22 cellular contexts compared by ENCODE assay signal in the genomic region with DNA sequence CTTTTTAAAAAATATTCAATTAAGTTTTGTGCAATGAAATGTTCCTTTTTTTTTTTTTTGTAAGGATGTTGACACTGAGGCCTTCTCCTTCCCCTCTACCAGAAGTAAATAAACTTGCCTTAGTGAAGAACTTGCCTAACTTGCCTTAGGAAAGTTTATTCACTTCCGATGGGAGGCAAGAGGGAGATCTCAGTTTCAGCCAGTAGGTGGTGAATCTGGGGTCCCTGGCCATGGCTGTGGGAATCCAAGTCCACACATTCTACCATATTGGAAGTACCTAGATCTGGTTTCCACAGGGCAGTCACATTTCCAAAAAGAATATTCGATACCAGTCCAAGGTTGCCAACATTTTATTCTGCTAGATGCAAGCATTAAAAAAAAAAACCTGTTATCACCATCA.
DNase-seq lines count a peak whose midpoint lies in the region; ATAC-seq, FAIRE-seq and TF ChIP-seq lines count a peak whose summit lies in the region.
"Had no signal": no experiment of that assay in that cellular context is flagged by ENCODE, and none has a peak within 500 bp of the region (broad histone marks: within the 10 kb centered on the region; RNA-seq: fewer than 3 reads in every experiment).

No MANE protein-coding gene starts in this region.

- H2BK5ac ChIP-seq in H1 (ENCODE audit: low read depth, low read length) (no peak overlapping the region), mesendoderm (ENCODE audit: low read length) (no peak overlapping the region)

- peaks cover 0 to 2% of the 10 kb centered on the region in 2 experiments; a peak in 1 of 4 replicates for H3K9me3 ChIP-seq in H1 (ENCODE audit: insufficient read depth in 2 of 2, low read depth in 1 of 2, low read length in 1 of 2)
- H3K9me3 ChIP-seq: HAP-1 had no signal

- H4K91ac ChIP-seq in H1 (replicated peaks; ENCODE audit: insufficient read length, low read length), result no peak overlapping the region

- no peak for ATAC-seq in GM23338
- ATAC-seq: Right ventricle myocardium inferior had no signal

- H3K36me3 ChIP-seq in GM23338 (ENCODE audit: insufficient read depth), result no peaks in the 10 kb centered on the region
- no peaks in the 10 kb centered on the region for H3K36me3 ChIP-seq in H1 (ENCODE audit: control insufficient read depth in 2 of 4, insufficient read depth in 4 of 4, low read length in 3 of 4)
- H3K36me3 ChIP-seq in mesendoderm (ENCODE audit: control insufficient read depth, insufficient read depth, low read length), result no peaks in the 10 kb centered on the region
- H3K36me3 ChIP-seq: HAP-1 had no signal

- no peaks in the 10 kb centered on the region for H3F3A ChIP-seq in GM23338 (replicated peaks; ENCODE audit: low read depth)

- H3K4ac ChIP-seq in H1 (replicated peaks; ENCODE audit: insufficient read length, low read depth, low read length) (no peak overlapping the region), mesendoderm (ENCODE audit: low read depth, low read length) (no peak overlapping the region)

- H3K4me2 ChIP-seq in GM23338, result no peak overlapping the region
- H3K4me2 ChIP-seq in H1 (ENCODE audit: insufficient read depth in 1 of 2, low read depth in 2 of 2, low read length in 2 of 2), result no peak overlapping the region
- no peak overlapping the region for H3K4me2 ChIP-seq in mesendoderm (ENCODE audit: low read length)

- WGBS in H1 (ENCODE audit: extremely low coverage in 1 of 2, insufficient coverage in 1 of 2, insufficient read length in 1 of 2, insufficient replicate concordance in 2 of 2, low coverage in 1 of 2, low lambda C conversion rate in 2 of 2, missing lambda C conversion rate in 1 of 2), 2 experiments, result 76% methylated on average over 2 of the region's 2 CpGs; no CpG with 5 or more reads in 1 of the 2 experiments
- WGBS in mesendoderm (ENCODE audit: extremely low coverage, insufficient coverage, low lambda C conversion rate), result no CpG with 5 or more reads among the region's 2 CpGs

- 0 out of 3 replicates have a peak, but pooled peaks cover 3% of the 10 kb centered on the region for H3K36me3 Mint-ChIP-seq in GM23338 (ENCODE audit: low read depth)
- H3K36me3 Mint-ChIP-seq: CD8-positive, alpha-beta memory T cell had no signal

- no peak overlapping the region for H2AFZ ChIP-seq in GM23338
- H2AFZ ChIP-seq in H1 (ENCODE audit: low read length), result no peak overlapping the region

- CTCF ChIA-PET in H1 (lab: Charles Lee; ENCODE audit: partially characterized antibody), result interaction anchor here (0.6 to 2.2 kb wide), 5 partner anchors 14 to 56 kb away, joined by 3 to 11 read pairs (median 8); no protein-coding TSS in a partner anchor

- H3K27me3 Mint-ChIP-seq in GM23338 (ENCODE audit: insufficient read depth, low read depth, poor library complexity), result no peaks in the 10 kb centered on the region

- H3K79me1 ChIP-seq in H1 (ENCODE audit: low read depth, low read length), result no peaks in the 10 kb centered on the region
- H3K79me1 ChIP-seq in mesendoderm (ENCODE audit: low read length), result no peaks in the 10 kb centered on the region

- peaks cover 9% of the 10 kb centered on the region; the same call in 1 of the 2 replicates for H3K23me2 ChIP-seq in H1 (ENCODE audit: low read depth, low read length)

- TF ChIP-seq CTCF in GM23338 (conservative IDR thresholded peaks at IDR 0.05; ENCODE audit: low read depth in 2 of 2), result peak; percentile 38 to 51; a peak in 3 of 4 replicates
- TF ChIP-seq CTCF in H1 (IDR thresholded peaks at IDR 0.05; ENCODE audit: control extremely low read depth in 1 of 3, insufficient read depth in 1 of 3, low read depth in 1 of 3, low read length in 3 of 3), result peak; percentile 44 to 51 (median 50)

- peak in 1 of 2 experiments; percentile 28; a peak in 2 of 4 replicates for TF ChIP-seq RAD21 in H1 (IDR thresholded peaks at IDR 0.05 in 1 of 2, conservative IDR thresholded peaks at IDR 0.05 in 1 of 2; ENCODE audit: low read depth in 2 of 2, low read length in 2 of 2)

- H3K18ac ChIP-seq in H1 (ENCODE audit: extremely low read depth, low read length), result no peak overlapping the region
- H3K18ac ChIP-seq in mesendoderm (ENCODE audit: low read length), result no peak overlapping the region

- H3K27me3 ChIP-seq in GM23338 (ENCODE audit: insufficient read depth) (peaks cover 28% of the 10 kb centered on the region), H1 (replicated peaks in 1 of 4; ENCODE audit: control insufficient read depth in 3 of 4, extremely low read depth in 1 of 4, insufficient read depth in 3 of 4, low read length in 3 of 4) (peaks cover 7 to 25% (median 21%) of the 10 kb centered on the region in 4 experiments), mesendoderm (ENCODE audit: insufficient read depth, low read length, poor library complexity) (no peaks in the 10 kb centered on the region)

- H3K56ac ChIP-seq in H1 (replicated peaks; ENCODE audit: insufficient read length, low read depth, low read length), result no peak overlapping the region
- H3K56ac ChIP-seq in mesendoderm (ENCODE audit: low read length), result no peak overlapping the region

- peaks cover 9% of the 10 kb centered on the region for H3K4me1 ChIP-seq in GM23338 (ENCODE audit: insufficient read depth)
- H3K4me1 ChIP-seq in H1 (replicated peaks in 1 of 4; ENCODE audit: control insufficient read depth in 3 of 4, insufficient read depth in 4 of 4, low read length in 3 of 4), result peaks cover 0 to 7% (median 4%) of the 10 kb centered on the region in 4 experiments; a peak in 4 of 7 replicates
- peaks cover 2% of the 10 kb centered on the region for H3K4me1 ChIP-seq in mesendoderm (ENCODE audit: control insufficient read depth, low read depth, low read length)
- H3K4me1 ChIP-seq: HAP-1 had no signal

- H3K4me3 ChIP-seq in GM23338, result no peak overlapping the region
- no peak overlapping the region for H3K4me3 ChIP-seq in H1 (ENCODE audit: extremely low read depth in 1 of 4, insufficient read depth in 2 of 4, low read depth in 3 of 4, low read length in 4 of 4)
- no peak overlapping the region for H3K4me3 ChIP-seq in mesendoderm (ENCODE audit: low read length)
- H3K4me3 ChIP-seq: HAP-1 had no signal

- H3K23ac ChIP-seq in H1 (ENCODE audit: insufficient read length) (no peak overlapping the region), mesendoderm (ENCODE audit: low read length) (no peak overlapping the region)

- no peak overlapping the region for H4K8ac ChIP-seq in H1 (ENCODE audit: extremely low read depth, insufficient read depth, low read length)
- no peak overlapping the region for H4K8ac ChIP-seq in mesendoderm (ENCODE audit: low read depth, low read length)

- peak; percentile 56 for DNase-seq in GM23338 (ENCODE audit: low spot score)
- DNase-seq in NCI-H69 (lab: John Stamatoyannopoulos, UW), result peak; percentile 3
- no peak for DNase-seq in H1 (ENCODE audit: low read depth in 1 of 2, low spot score in 2 of 2)
- peak; percentile 39 for DNase-seq in mesendoderm
- no peak for DNase-seq in A172 (ENCODE audit: low spot score)
- no peak for DNase-seq in OCI-M1 (lab: John Stamatoyannopoulos, UW)
- DNase-seq in activated CD8-positive, alpha-beta memory T cell treated with anti-CD3 and anti-CD28 coated beads, Interleukin-2, amount 50 U/mL, for 4 hours, result no peak
- DNase-seq in NCI-H187 treated with DMSO at 0.1 percent for 48 hours (lab: John Stamatoyannopoulos, UW), result no peak
- DNase-seq: C1 segment of cervical spinal cord; CD8-positive, alpha-beta memory T cell; EL; GF-D8; IMR-90; MV-4-11; NCI-H1105 treated with DMSO at 0.1 percent for 48 hours; NCI-H2081; NCI-H2171; NCI-H345; NCI-H524; NCI-H82 had no signal

- no peak overlapping the region for H2BK20ac ChIP-seq in H1 (ENCODE audit: low read length)

- no peak overlapping the region for H3K27ac Mint-ChIP-seq in GM23338
- H3K27ac Mint-ChIP-seq: CD8-positive, alpha-beta memory T cell had no signal

- H4K20me1 ChIP-seq in GM23338 (replicated peaks; ENCODE audit: insufficient read depth) (no peaks in the 10 kb centered on the region), H1 (replicated peaks in 1 of 2; ENCODE audit: control insufficient read depth in 1 of 2, insufficient read depth in 2 of 2, low read length in 2 of 2) (peaks cover 0 to 3% of the 10 kb centered on the region in 2 experiments)

- H3K79me2 ChIP-seq in GM23338 (replicated peaks; ENCODE audit: insufficient read depth), result no peaks in the 10 kb centered on the region
- H3K79me2 ChIP-seq in H1 (ENCODE audit: control insufficient read depth in 1 of 2, insufficient read depth in 2 of 2, low read length in 2 of 2), result no peaks in the 10 kb centered on the region
- H3K79me2 ChIP-seq in mesendoderm (ENCODE audit: control insufficient read depth, insufficient read depth, low read length), result no peaks in the 10 kb centered on the region

- H2BK15ac ChIP-seq in H1 (ENCODE audit: low read length), result no peak overlapping the region
- H2BK15ac ChIP-seq in mesendoderm (replicated peaks; ENCODE audit: low read depth), result no peak overlapping the region

- TF ChIP-seq POLR2A in H1 (IDR thresholded peaks at IDR 0.05; ENCODE audit: control extremely low read depth in 1 of 2, low read depth in 2 of 2, low read length in 2 of 2), result no peak

- no peak overlapping the region for H4K5ac ChIP-seq in H1 (ENCODE audit: insufficient read length, low read depth, low read length)
- H4K5ac ChIP-seq in mesendoderm (ENCODE audit: low read length), result no peak overlapping the region

- POLR2A ChIA-PET in H1 (lab: Charles Lee; ENCODE audit: partially characterized antibody), result no interaction called here

- peaks cover 8% of the 10 kb centered on the region for H3K9me3 Mint-ChIP-seq in GM23338

- H2BK120ac ChIP-seq in H1 (replicated peaks; ENCODE audit: low read depth, low read length) (no peak overlapping the region), mesendoderm (ENCODE audit: low read depth, low read length) (no peak overlapping the region)

- H3K4me3 Mint-ChIP-seq in GM23338, result no peak overlapping the region
- H3K4me3 Mint-ChIP-seq: CD8-positive, alpha-beta memory T cell had no signal

- H2AK5ac ChIP-seq in H1 (ENCODE audit: low read depth, low read length) (no peak overlapping the region), mesendoderm (ENCODE audit: low read length) (no peak overlapping the region)

- no peak overlapping the region for H3K14ac ChIP-seq in H1 (ENCODE audit: insufficient read length)

- H3K9ac ChIP-seq in H1 (replicated peaks in 1 of 4; ENCODE audit: extremely low read depth in 1 of 4, low read depth in 3 of 4, low read length in 3 of 4), result no peak overlapping the region
- H3K9ac ChIP-seq in mesendoderm (ENCODE audit: low read length), result no peak overlapping the region

- TF ChIP-seq EP300 in H1 (IDR thresholded peaks at IDR 0.05; ENCODE audit: borderline replicate concordance in 1 of 2, low read depth in 2 of 2, low read length in 2 of 2), result no peak

- H3K27ac ChIP-seq in GM23338 (ENCODE audit: low read depth) (no peak overlapping the region), H1 (ENCODE audit: low read depth, low read length) (no peak overlapping the region), mesendoderm (ENCODE audit: low read depth, low read length) (no peak overlapping the region)

- H2BK12ac ChIP-seq in H1 (ENCODE audit: low read depth, low read length), result no peak overlapping the region

- H3K9me2 ChIP-seq in GM23338 (ENCODE audit: insufficient read depth), result no peaks in the 10 kb centered on the region

- FAIRE-seq in H1 (lab: Jason Lieb, UNC), result peak; percentile 68

- H3K4me1 Mint-ChIP-seq in GM23338, result peaks cover 9% of the 10 kb centered on the region
- H3K4me1 Mint-ChIP-seq: CD8-positive, alpha-beta memory T cell had no signal

TF ChIP-seq in GM23338, 12 proteins besides CTCF, POLR2A, EP300 and RAD21 (continues in another document):
- no peak for TF ChIP-seq CREB1 (CRISPR knock-in tag; IDR thresholded peaks at IDR 0.05; ENCODE audit: low read depth)

Comparison
In these comparisons a context has a peak if more than half of its experiments do, and no peak if none do; other contexts are left out.
1. DNase-seq: peak in GM23338 (single experiment), NCI-H69 (single experiment) and mesendoderm (single experiment); none in H1 (0 of 2), A172 (single experiment), OCI-M1 (single experiment), activated CD8-positive, alpha-beta memory T cell treated with anti-CD3 and anti-CD28 coated beads, Interleukin-2, amount 50 U/mL, for 4 hours (single experiment) and NCI-H187 treated with DMSO at 0.1 percent for 48 hours (single experiment).